16 cellular contexts compared by ENCODE assay signal in the genomic region with DNA sequence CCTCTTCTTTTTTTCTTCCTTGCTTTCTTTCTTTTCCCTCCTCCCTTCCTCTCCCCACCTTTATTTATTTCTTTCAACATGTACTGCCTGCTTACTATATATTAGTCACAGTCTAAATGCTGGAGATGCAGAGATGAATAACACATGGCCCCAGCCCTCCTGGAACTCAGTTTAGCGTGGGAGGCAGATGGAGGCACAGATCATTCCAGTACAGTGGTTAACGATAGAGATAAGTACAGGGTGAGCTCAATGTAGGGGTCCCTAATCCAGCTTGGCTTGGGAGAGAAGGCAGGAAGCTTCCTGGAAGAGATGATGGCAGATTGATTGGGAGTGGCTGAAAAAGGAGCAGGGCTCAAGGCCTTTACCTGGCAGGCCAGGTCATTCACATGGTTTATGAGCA. TPM values are rescaled to one million over a fixed set of nuclear protein-coding genes. Genes with fewer than 3 reads are reported as not detected.
DNase-seq lines count a peak whose midpoint lies in the region; ATAC-seq and TF ChIP-seq lines count a peak whose summit lies in the region.
"Had no signal": no experiment of that assay in that cellular context is flagged by ENCODE, and none has a peak within 500 bp of the region (broad histone marks: within the 10 kb centered on the region; RNA-seq: fewer than 3 reads in every experiment).

No MANE protein-coding gene starts in this region.

- peak; percentile 71 for DNase-seq in HFF-Myc (ENCODE audit: extremely low read depth, low read depth)
- peak; percentile 41 for DNase-seq in amniotic stem cell (lab: John Stamatoyannopoulos, UW)
- peak; percentile 48 for DNase-seq in hepatocyte (ENCODE audit: low spot score)
- DNase-seq in uterus = peak; percentile 29 to 43
- no peak for DNase-seq in Ammon's horn (ENCODE audit: low spot score)
- no peak for DNase-seq in upper lobe of right lung
- no peak for DNase-seq in activated CD4-positive, alpha-beta T cell treated with anti-CD3 and anti-CD28 coated beads for 4 hours
- DNase-seq: activated CD8-positive, alpha-beta memory T cell treated with anti-CD3 and anti-CD28 coated beads, Interleukin-2, amount 50 U/mL, for 4 hours; Caco-2; central memory CD4-positive, alpha-beta T cell; heart left ventricle; left cardiac atrium; NCI-H1417; psoas muscle; SW 1271 had no signal

- H4K20me1 ChIP-seq in hepatocyte (ENCODE audit: insufficient read depth, poor library complexity, severe bottlenecking) = no peaks in the 10 kb centered on the region

- no peak overlapping the region for H2AFZ ChIP-seq in hepatocyte

- no peaks in the 10 kb centered on the region for H3K79me2 ChIP-seq in hepatocyte

- peak overlapping the region; percentile 61 for H3K27ac ChIP-seq in hepatocyte
- no peak overlapping the region for H3K27ac ChIP-seq in uterus
- no peak overlapping the region for H3K27ac ChIP-seq in upper lobe of right lung
- H3K27ac ChIP-seq: heart left ventricle, psoas muscle, thoracic aorta had no signal

- WGBS in hepatocyte (ENCODE audit: low lambda C conversion rate, missing lambda C conversion rate) = 26% methylated on average over 2 of the region's 2 CpGs

- no peak for ATAC-seq in upper lobe of right lung
- ATAC-seq: heart left ventricle, left cardiac atrium, psoas muscle had no signal

- intact Hi-C loops in uterus (cut with DNase I; ENCODE audit: low total_unique reads) = no loop called here
- intact Hi-C loops in upper lobe of right lung (cut with DNase I) = no loop called here

- no peak for TF ChIP-seq CTCF in HFF-Myc (IDR thresholded peaks at IDR 0.05; ENCODE audit: low read depth, low read length, missing control alignments)
- no peak for TF ChIP-seq CTCF in hepatocyte (IDR thresholded peaks at IDR 0.05; ENCODE audit: poor library complexity)
- TF ChIP-seq CTCF in uterus (IDR thresholded peaks at IDR 0.05) = no peak
- no peak for TF ChIP-seq CTCF in upper lobe of right lung (IDR thresholded peaks at IDR 0.05)

- H3K4me2 ChIP-seq in hepatocyte = no peak overlapping the region

- H3K36me3 ChIP-seq in hepatocyte (replicated peaks; ENCODE audit: insufficient read depth, low read depth) (no peaks in the 10 kb centered on the region), uterus (no peaks in the 10 kb centered on the region), upper lobe of right lung (no peaks in the 10 kb centered on the region)
- H3K36me3 ChIP-seq: heart left ventricle, thoracic aorta had no signal

- H3K4me3 ChIP-seq in HFF-Myc (replicated peaks; ENCODE audit: low read depth, low read length) = no peak overlapping the region
- H3K4me3 ChIP-seq in hepatocyte = no peak overlapping the region
- no peak overlapping the region for H3K4me3 ChIP-seq in uterus
- no peak overlapping the region for H3K4me3 ChIP-seq in upper lobe of right lung
- H3K4me3 ChIP-seq: heart left ventricle, psoas muscle, thoracic aorta had no signal

- H3K9me2 ChIP-seq in hepatocyte (replicated peaks; ENCODE audit: insufficient read depth) = no peaks in the 10 kb centered on the region

- H3K9me3 ChIP-seq in hepatocyte (ENCODE audit: low read depth) (no peaks in the 10 kb centered on the region), uterus (no peaks in the 10 kb centered on the region), upper lobe of right lung (no peaks in the 10 kb centered on the region)
- H3K9me3 ChIP-seq: Caco-2, heart left ventricle, psoas muscle, thoracic aorta had no signal

- H3K4me1 ChIP-seq in hepatocyte (ENCODE audit: insufficient read depth) (peaks cover 8% of the 10 kb centered on the region), uterus (peaks cover 0 to 3% of the 10 kb centered on the region in 2 donors), upper lobe of right lung (peaks cover 14% of the 10 kb centered on the region)

- TF ChIP-seq POLR2A in uterus (IDR thresholded peaks at IDR 0.05) = no peak

- no peaks in the 10 kb centered on the region for H3K27me3 ChIP-seq in hepatocyte
- no peaks in the 10 kb centered on the region for H3K27me3 ChIP-seq in uterus
- no peaks in the 10 kb centered on the region for H3K27me3 ChIP-seq in upper lobe of right lung
- H3K27me3 ChIP-seq: heart left ventricle had no signal

RNA-seq across cellular contexts. Expression of gene PPP2R5A, which starts 55.6 kb away (rescaled TPM):
- total RNA-seq in hepatocyte (40.2 and 40.5 TPM in 2 replicates), uterus (10 to 100 TPM; 14.9 to 44.4 (median 34.6) TPM), upper lobe of right lung (88.4 TPM)
- 19.9 and 22.0 TPM in 2 replicates for polyA plus RNA-seq in hepatocyte

Comparison
In these comparisons a context has a peak if more than half of its experiments do, and no peak if none do; other contexts are left out.
1. DNase-seq: peak in HFF-Myc (single experiment), amniotic stem cell (single experiment), hepatocyte (single experiment) and uterus (2 of 2); none in Ammon's horn (single experiment), upper lobe of right lung (single experiment) and activated CD4-positive, alpha-beta T cell treated with anti-CD3 and anti-CD28 coated beads for 4 hours (0 of 2).